Comparison of ENCODE assay signal across 22 cellular contexts in genomic region chr4:75666299-75666698, GRCh38. TPM values are rescaled to one million over a fixed set of nuclear protein-coding genes. Genes with fewer than 3 reads are reported as not detected.
DNase-seq lines count a peak whose midpoint lies in the region; ATAC-seq and TF ChIP-seq lines count a peak whose summit lies in the region.
"Had no signal": no experiment of that assay in that cellular context is flagged by ENCODE, and none has a peak within 500 bp of the region (broad histone marks: within the 10 kb centered on the region; RNA-seq: fewer than 3 reads in every experiment).

No MANE protein-coding gene starts in this region.

- H3K4me3 Mint-ChIP-seq in T-helper 1 cell treated with Interleukin-12 subunit alpha and Interleukin-12 subunit beta and Interleukin-4 antibody, amounts not matched to agents 30 μg/mL and 1 μg/mL, for 36 hours: peak overlapping the region; percentile 36
- H3K4me3 Mint-ChIP-seq in activated naive CD8-positive, alpha-beta T cell treated with anti-CD3 and anti-CD28 coated beads for 36 hours: peak overlapping the region; percentile 52
- no peak overlapping the region for H3K4me3 Mint-ChIP-seq in natural killer cell treated with Interleukin-12 subunit alpha and Interleukin-12 subunit beta and Interleukin-15 and Interleukin-18, amount 100 ng/mL, for 72 hours
- no peak overlapping the region for H3K4me3 Mint-ChIP-seq in H9

- no peak for DNase-seq in T-helper 1 cell
- no peak for DNase-seq in NB4 (ENCODE audit: low read depth)
- no peak for DNase-seq in activated naive CD8-positive, alpha-beta T cell treated with anti-CD3 and anti-CD28 coated beads for 36 hours
- DNase-seq in natural killer cell treated with Interleukin-12 subunit alpha and Interleukin-12 subunit beta and Interleukin-15 and Interleukin-18, amount 100 ng/mL, for 72 hours (ENCODE audit: low spot score): no peak
- DNase-seq in H9: no peak
- no peak for DNase-seq in cerebellar cortex (ENCODE audit: low spot score)
- DNase-seq: activated CD4-positive, CD25-positive, alpha-beta regulatory T cell; activated effector memory CD4-positive, alpha-beta T cell treated with Interleukin-2 at 50 U/mL for 16 hours; effector memory CD4-positive, alpha-beta T cell; foreskin melanocyte; Karpas-422; left lung; NCI-H146; NCI-H510A; psoas muscle; SW 1271 had no signal

- peak overlapping the region; percentile 24 for H3K27ac Mint-ChIP-seq in T-helper 1 cell treated with Interleukin-12 subunit alpha and Interleukin-12 subunit beta and Interleukin-4 antibody, amounts not matched to agents 30 μg/mL and 1 μg/mL, for 36 hours
- peak overlapping the region; percentile 79 for H3K27ac Mint-ChIP-seq in activated naive CD8-positive, alpha-beta T cell treated with anti-CD3 and anti-CD28 coated beads for 36 hours
- peak overlapping the region; percentile 5 to 72 for H3K27ac Mint-ChIP-seq in natural killer cell treated with Interleukin-12 subunit alpha and Interleukin-12 subunit beta and Interleukin-15 and Interleukin-18, amount 100 ng/mL, for 72 hours
- peak overlapping the region in 1 of 3 experiments; percentile 74; a peak in 2 of 7 replicates for H3K27ac Mint-ChIP-seq in H9

- H3K23ac ChIP-seq in H9 (ENCODE audit: insufficient read length, low read depth, low read length): no peak overlapping the region

- TF ChIP-seq CTCF in NB4 (IDR thresholded peaks at IDR 0.05; ENCODE audit: low read depth, low read length): no peak
- no peak for TF ChIP-seq CTCF in H9 (conservative IDR thresholded peaks at IDR 0.05)

- no peak overlapping the region for H2AFZ ChIP-seq in H9 (ENCODE audit: low read length)

- no peak overlapping the region for H4K91ac ChIP-seq in H9 (ENCODE audit: insufficient read length, low read depth, low read length)

- no peak overlapping the region for H4K5ac ChIP-seq in H9 (ENCODE audit: insufficient read length, low read depth, low read length)

- peaks cover 5% of the 10 kb centered on the region for H3K79me1 ChIP-seq in H9 (ENCODE audit: insufficient read depth, low read depth, low read length, poor library complexity, severe bottlenecking)

- H3K27me3 ChIP-seq in H9 (ENCODE audit: insufficient read depth, low read length): no peaks in the 10 kb centered on the region
- H3K27me3 ChIP-seq: breast epithelium, left lung had no signal

- H4K20me1 ChIP-seq in H9 (ENCODE audit: control insufficient read depth, insufficient read depth, insufficient read length): no peaks in the 10 kb centered on the region

- peaks cover 59% of the 10 kb centered on the region for H3K4me1 Mint-ChIP-seq in T-helper 1 cell treated with Interleukin-12 subunit alpha and Interleukin-12 subunit beta and Interleukin-4 antibody, amounts not matched to agents 30 μg/mL and 1 μg/mL, for 36 hours (ENCODE audit: low read depth)
- H3K4me1 Mint-ChIP-seq in activated naive CD8-positive, alpha-beta T cell treated with anti-CD3 and anti-CD28 coated beads for 36 hours: peaks cover 73% of the 10 kb centered on the region
- H3K4me1 Mint-ChIP-seq in natural killer cell treated with Interleukin-12 subunit alpha and Interleukin-12 subunit beta and Interleukin-15 and Interleukin-18, amount 100 ng/mL, for 72 hours (ENCODE audit: low read depth in 2 of 2): peaks cover 42 to 60% of the 10 kb centered on the region in 2 donors
- H3K4me1 Mint-ChIP-seq in H9: peaks cover 58 to 59% of the 10 kb centered on the region in 2 experiments

- ATAC-seq in natural killer cell treated with Interleukin-12 subunit alpha and Interleukin-12 subunit beta and Interleukin-15 and Interleukin-18, amount 100 ng/mL, for 72 hours: no peak
- ATAC-seq in GM21381 (IDR thresholded peaks at IDR 0.05; ENCODE audit: unreplicated experiment): no peak
- ATAC-seq: left lung, Panc1, psoas muscle had no signal

- H4K8ac ChIP-seq in H9 (replicated peaks; ENCODE audit: insufficient read length, low read depth, low read length): no peak overlapping the region

- H3K4ac ChIP-seq in H9 (ENCODE audit: low read depth, low read length): no peak overlapping the region

- H3T11ph ChIP-seq in H9 (ENCODE audit: low read length): no peak overlapping the region

- TF ChIP-seq POLR2A in NB4 (IDR thresholded peaks at IDR 0.05; ENCODE audit: extremely low read depth, insufficient read length): no peak

- H3K79me2 ChIP-seq in H9 (ENCODE audit: insufficient read depth, low read length): peaks cover 77% of the 10 kb centered on the region; the same call in 1 of the 2 replicates

- no peak overlapping the region for H3K18ac ChIP-seq in H9 (ENCODE audit: insufficient read length, low read depth, low read length)

- H3K27ac ChIP-seq in H9 (ENCODE audit: insufficient read length, low read depth, low read length): no peak overlapping the region
- H3K27ac ChIP-seq: 22Rv1, breast epithelium, left lung, psoas muscle had no signal

- peak overlapping the region; percentile 3 for H3K4me3 ChIP-seq in NB4 (ENCODE audit: low read depth, low read length)
- H3K4me3 ChIP-seq: breast epithelium, left lung, psoas muscle had no signal

- no peak overlapping the region for H2BK15ac ChIP-seq in H9 (ENCODE audit: low read depth, low read length)

- H2BK12ac ChIP-seq in H9 (ENCODE audit: insufficient read length, low read depth, low read length): no peak overlapping the region

- H3K23me2 ChIP-seq in H9 (ENCODE audit: insufficient read length, low read depth, low read length, poor library complexity, severe bottlenecking): no peaks in the 10 kb centered on the region

- peaks cover 25% of the 10 kb centered on the region for H3K36me3 Mint-ChIP-seq in T-helper 1 cell treated with Interleukin-12 subunit alpha and Interleukin-12 subunit beta and Interleukin-4 antibody, amounts not matched to agents 30 μg/mL and 1 μg/mL, for 36 hours (ENCODE audit: low read depth)
- H3K36me3 Mint-ChIP-seq in activated naive CD8-positive, alpha-beta T cell treated with anti-CD3 and anti-CD28 coated beads for 36 hours: peaks cover 46% of the 10 kb centered on the region
- H3K36me3 Mint-ChIP-seq in natural killer cell treated with Interleukin-12 subunit alpha and Interleukin-12 subunit beta and Interleukin-15 and Interleukin-18, amount 100 ng/mL, for 72 hours: peaks cover 5% of the 10 kb centered on the region
- H3K36me3 Mint-ChIP-seq in H9 (ENCODE audit: insufficient read depth in 1 of 3, low read depth in 3 of 3): peaks cover 6 to 22% (median 20%) of the 10 kb centered on the region in 3 experiments; a peak in 6 of 7 replicates

- H3K56ac ChIP-seq in H9 (ENCODE audit: insufficient read length, low read depth, low read length): no peak overlapping the region

- H3K9me3 ChIP-seq in H9 (ENCODE audit: control insufficient read depth, low read depth, low read length): no peaks in the 10 kb centered on the region
- H3K9me3 ChIP-seq: breast epithelium, left lung, psoas muscle had no signal

- no peak overlapping the region for H3K14ac ChIP-seq in H9 (ENCODE audit: insufficient read depth, low read length)

- no peak overlapping the region for H2AK5ac ChIP-seq in H9 (ENCODE audit: insufficient read length, low read length)

- H3K4me2 ChIP-seq in H9 (ENCODE audit: insufficient read depth, insufficient read length, low read length): no peak overlapping the region

- no peak overlapping the region for H2BK120ac ChIP-seq in H9 (ENCODE audit: low read depth, low read length, poor library complexity, severe bottlenecking)

- peaks cover 3% of the 10 kb centered on the region for H3K4me1 ChIP-seq in H9 (ENCODE audit: insufficient read depth, low read length)

- no peak overlapping the region for H2BK20ac ChIP-seq in H9 (ENCODE audit: low read depth, low read length, poor library complexity, severe bottlenecking)

- H2BK5ac ChIP-seq in H9 (ENCODE audit: insufficient read length, low read length): no peak overlapping the region

- H3K9ac ChIP-seq in H9 (ENCODE audit: extremely low read depth, insufficient read length, low read length): no peak overlapping the region

- no peaks in the 10 kb centered on the region for H3K9me3 Mint-ChIP-seq in T-helper 1 cell treated with Interleukin-12 subunit alpha and Interleukin-12 subunit beta and Interleukin-4 antibody, amounts not matched to agents 30 μg/mL and 1 μg/mL, for 36 hours
- H3K9me3 Mint-ChIP-seq in activated naive CD8-positive, alpha-beta T cell treated with anti-CD3 and anti-CD28 coated beads for 36 hours: no peaks in the 10 kb centered on the region
- no peaks in the 10 kb centered on the region for H3K9me3 Mint-ChIP-seq in natural killer cell treated with Interleukin-12 subunit alpha and Interleukin-12 subunit beta and Interleukin-15 and Interleukin-18, amount 100 ng/mL, for 72 hours
- H3K9me3 Mint-ChIP-seq in H9: no peaks in the 10 kb centered on the region

- H3K27me3 Mint-ChIP-seq in T-helper 1 cell treated with Interleukin-12 subunit alpha and Interleukin-12 subunit beta and Interleukin-4 antibody, amounts not matched to agents 30 μg/mL and 1 μg/mL, for 36 hours (ENCODE audit: low read depth): no peaks in the 10 kb centered on the region
- H3K27me3 Mint-ChIP-seq in activated naive CD8-positive, alpha-beta T cell treated with anti-CD3 and anti-CD28 coated beads for 36 hours: no peaks in the 10 kb centered on the region
- H3K27me3 Mint-ChIP-seq in natural killer cell treated with Interleukin-12 subunit alpha and Interleukin-12 subunit beta and Interleukin-15 and Interleukin-18, amount 100 ng/mL, for 72 hours: no peaks in the 10 kb centered on the region
- no peaks in the 10 kb centered on the region for H3K27me3 Mint-ChIP-seq in H9 (ENCODE audit: low read depth)

- 100% methylated on average over 1 of the region's 4 CpGs for WGBS in H9 (ENCODE audit: extremely low coverage, insufficient read length, low lambda C conversion rate)

RNA-seq across cellular contexts. Expression of gene G3BP2, which starts 6.9 kb away (rescaled TPM):
- 100 to 1,000 TPM; 249 to 251 TPM for total RNA-seq in activated naive CD8-positive, alpha-beta T cell treated with anti-CD3 and anti-CD28 coated beads for 36 hours
- 100 to 1,000 TPM; 107 to 159 TPM for total RNA-seq in natural killer cell treated with Interleukin-12 subunit alpha and Interleukin-12 subunit beta and Interleukin-15 and Interleukin-18, amount 100 ng/mL, for 72 hours
- total RNA-seq in H9 (2021): 405 and 412 TPM in 2 replicates

RNA-seq across cellular contexts. Expression of gene CDKL2, which starts 36.0 kb away (rescaled TPM):
- under 1 TPM; 0.60 to 0.84 TPM for total RNA-seq in activated naive CD8-positive, alpha-beta T cell treated with anti-CD3 and anti-CD28 coated beads for 36 hours
- under 1 TPM; 0.14 to 0.36 TPM for total RNA-seq in natural killer cell treated with Interleukin-12 subunit alpha and Interleukin-12 subunit beta and Interleukin-15 and Interleukin-18, amount 100 ng/mL, for 72 hours
- 1.5 and 1.8 TPM in 2 replicates for total RNA-seq in H9 (2021)
- total RNA-seq: subcutaneous adipose tissue had no signal

RNA-seq across cellular contexts. Expression of gene USO1, which starts 58.1 kb away (rescaled TPM):
- total RNA-seq in activated naive CD8-positive, alpha-beta T cell treated with anti-CD3 and anti-CD28 coated beads for 36 hours: 10 to 100 TPM; 43.7 to 45.7 TPM
- 10 to 100 TPM; 49.6 to 59.4 TPM for total RNA-seq in natural killer cell treated with Interleukin-12 subunit alpha and Interleukin-12 subunit beta and Interleukin-15 and Interleukin-18, amount 100 ng/mL, for 72 hours
- total RNA-seq in H9 (2021): 109 and 110 TPM in 2 replicates

Comparison
In these comparisons a context has a peak if more than half of its experiments do, and no peak if none do; other contexts are left out.
1. H3K4me3 Mint-ChIP-seq: peak in T-helper 1 cell treated with Interleukin-12 subunit alpha and Interleukin-12 subunit beta and Interleukin-4 antibody, amounts not matched to agents 30 μg/mL and 1 μg/mL, for 36 hours (single experiment) and activated naive CD8-positive, alpha-beta T cell treated with anti-CD3 and anti-CD28 coated beads for 36 hours (single experiment); none in natural killer cell treated with Interleukin-12 subunit alpha and Interleukin-12 subunit beta and Interleukin-15 and Interleukin-18, amount 100 ng/mL, for 72 hours (single experiment) and H9 (0 of 2).